ENCODE assay signal across 10 cellular contexts in genomic region chr20:10074513-10074912, GRCh38. TPM values are rescaled to one million over a fixed set of nuclear protein-coding genes. Genes with fewer than 3 reads are reported as not detected.
DNase-seq lines count a peak whose midpoint lies in the region; ATAC-seq and TF ChIP-seq lines count a peak whose summit lies in the region.
"Had no signal": no experiment of that assay in that cellular context is flagged by ENCODE, and none has a peak within 500 bp of the region (broad histone marks: within the 10 kb centered on the region; RNA-seq: fewer than 3 reads in every experiment).

No MANE protein-coding gene starts in this region.

- H3K9me3 ChIP-seq in transverse colon = no peaks in the 10 kb centered on the region
- H3K9me3 ChIP-seq: heart right ventricle had no signal

- 58 to 82% methylated on average over 2 of the region's 2 CpGs for WGBS in transverse colon (ENCODE audit: low coverage in 1 of 2), 2 donors

- TF ChIP-seq POLR2A in transverse colon (IDR thresholded peaks at IDR 0.05) = no peak

- peaks cover 0 to 7% (median 0%) of the 10 kb centered on the region in 4 donors for H3K4me1 ChIP-seq in transverse colon

- no peak for TF ChIP-seq EP300 in transverse colon (IDR thresholded peaks at IDR 0.05; ENCODE audit: low read depth)

- no peaks in the 10 kb centered on the region for H3K9me3 Mint-ChIP-seq in stimulated activated effector memory CD8-positive, alpha-beta T cell treated with anti-CD3 and anti-CD28 coated beads, Interleukin-12 subunit alpha, Interleukin-12 subunit beta, amount 100 ng/mL, for 72 hours

- no peaks in the 10 kb centered on the region for H3K36me3 ChIP-seq in transverse colon
- H3K36me3 ChIP-seq: heart right ventricle had no signal

- no peaks in the 10 kb centered on the region for H3K4me1 Mint-ChIP-seq in stimulated activated effector memory CD8-positive, alpha-beta T cell treated with anti-CD3 and anti-CD28 coated beads, Interleukin-12 subunit alpha, Interleukin-12 subunit beta, amount 100 ng/mL, for 72 hours

- peak; percentile 43 to 65 for ATAC-seq in activated CD4-positive, CD25-positive, alpha-beta regulatory T cell treated with anti-CD3 and anti-CD28 coated beads, Interleukin-2, amount 50 U/mL, for 24 hours
- ATAC-seq in esophagus mucosa = peak; percentile 95
- peak; percentile 74 for ATAC-seq in stimulated activated effector memory CD8-positive, alpha-beta T cell treated with anti-CD3 and anti-CD28 coated beads, Interleukin-12 subunit alpha, Interleukin-12 subunit beta, amount 100 ng/mL, for 72 hours

- TF ChIP-seq CTCF in transverse colon (IDR thresholded peaks at IDR 0.05) = no peak

- in situ Hi-C loops in transverse colon (cut with MboI; ENCODE audit: low pct_ligation_motif_present in 1 of 4, low pct_unique_long_range_greater_than_20kb in 1 of 4, low sequenced_read_pairs in 3 of 4) = no loop called here

- H3K27ac ChIP-seq in transverse colon = no peak overlapping the region

- intact Hi-C loops in transverse colon (cut with DNase I; ENCODE audit: low total_unique reads) = no loop called here

- no peak overlapping the region for H3K4me3 ChIP-seq in transverse colon
- H3K4me3 ChIP-seq: heart right ventricle had no signal

- no peaks in the 10 kb centered on the region for H3K36me3 Mint-ChIP-seq in stimulated activated effector memory CD8-positive, alpha-beta T cell treated with anti-CD3 and anti-CD28 coated beads, Interleukin-12 subunit alpha, Interleukin-12 subunit beta, amount 100 ng/mL, for 72 hours

- DNase-seq in activated CD4-positive, CD25-positive, alpha-beta regulatory T cell (lab: John Stamatoyannopoulos, UW) = no peak
- DNase-seq in NCI-H2171 treated with DMSO at 0.1 percent for 48 hours (lab: John Stamatoyannopoulos, UW) (peak; percentile 76), NCI-H128 (lab: John Stamatoyannopoulos, UW; ENCODE audit: unreplicated experiment) (no peak), NCI-H82 (lab: John Stamatoyannopoulos, UW) (no peak), transverse colon (no peak)
- DNase-seq in stimulated activated effector memory CD8-positive, alpha-beta T cell treated with anti-CD3 and anti-CD28 coated beads, Interleukin-12 subunit alpha, Interleukin-12 subunit beta, amount 100 ng/mL, for 72 hours (ENCODE audit: low spot score in 2 of 2) = no peak
- DNase-seq: activated CD4-positive, alpha-beta T cell treated with anti-CD3 and anti-CD28 coated beads for 48 hours; heart right ventricle had no signal

- H3K27ac Mint-ChIP-seq in stimulated activated effector memory CD8-positive, alpha-beta T cell treated with anti-CD3 and anti-CD28 coated beads, Interleukin-12 subunit alpha, Interleukin-12 subunit beta, amount 100 ng/mL, for 72 hours = no peak overlapping the region

- H3K4me3 Mint-ChIP-seq in stimulated activated effector memory CD8-positive, alpha-beta T cell treated with anti-CD3 and anti-CD28 coated beads, Interleukin-12 subunit alpha, Interleukin-12 subunit beta, amount 100 ng/mL, for 72 hours = no peak overlapping the region

- H3K27me3 ChIP-seq in transverse colon = no peaks in the 10 kb centered on the region

RNA-seq across cellular contexts. Expression of gene ANKEF1, which starts 39.7 kb away (rescaled TPM):
- total RNA-seq in esophagus mucosa = 6.7 TPM
- 1 to 10 TPM in 3 of 4 donors, under 1 TPM in 1; 0.60 to 5.6 (median 4.7) TPM for total RNA-seq in transverse colon
